In the genomic region with DNA sequence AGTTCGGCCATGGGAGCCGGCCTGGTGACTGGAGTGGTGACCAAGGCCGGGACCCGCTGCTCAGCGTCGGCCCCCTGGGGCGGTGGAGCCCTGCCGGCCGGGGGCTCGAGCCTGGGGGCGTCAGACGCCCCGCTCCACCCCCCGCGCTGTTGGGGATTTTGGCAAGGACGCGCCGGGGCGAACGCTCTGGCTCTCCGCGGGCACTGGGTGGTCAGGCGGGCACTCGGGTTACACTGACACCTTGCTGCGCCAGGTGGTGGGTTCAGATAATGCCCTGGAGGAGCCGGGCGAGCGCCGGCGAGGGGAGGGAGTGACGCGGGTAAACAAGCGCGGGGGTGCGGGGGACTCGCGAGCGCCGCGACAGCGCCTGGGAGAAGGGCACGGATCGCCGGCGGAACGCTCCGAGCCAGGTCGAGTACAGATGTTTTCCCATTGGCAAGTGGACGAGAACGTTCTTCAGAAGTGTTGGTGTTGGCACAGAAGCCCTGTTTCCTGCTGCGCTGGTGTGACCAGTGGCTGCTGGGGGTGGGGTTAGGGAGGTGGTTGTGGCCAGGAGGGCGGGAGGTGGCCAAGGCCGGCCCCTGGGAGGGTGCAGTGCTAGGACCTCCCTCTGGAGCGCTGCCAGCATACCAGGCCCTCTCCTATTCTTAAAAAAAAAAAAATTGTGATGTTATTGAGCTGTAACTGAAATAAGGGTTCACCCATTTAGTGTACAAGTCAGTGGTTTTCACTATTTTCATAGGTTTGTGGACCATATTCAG, we compare ENCODE assay signal across 8 cellular contexts. TPM values are rescaled to one million over a fixed set of nuclear protein-coding genes. Genes with fewer than 3 reads are reported as not detected.
DNase-seq lines count a peak whose midpoint lies in the region; ATAC-seq lines count a peak whose summit lies in the region.

No MANE protein-coding gene starts in this region.

- peak overlapping the region; percentile 96 to 99 (median 97) for H3K27ac Mint-ChIP-seq in CD4-positive, alpha-beta memory T cell

- peaks cover 28 to 73% (median 46%) of the 10 kb centered on the region in 4 donors for H3K4me1 Mint-ChIP-seq in CD4-positive, alpha-beta memory T cell

- no peaks in the 10 kb centered on the region for H3K27me3 ChIP-seq in CD4-positive, alpha-beta memory T cell (ENCODE audit: insufficient read depth, low read length)
- no peaks in the 10 kb centered on the region for H3K27me3 ChIP-seq in NT2/D1 (ENCODE audit: insufficient read depth, insufficient read length)

- H3K9ac ChIP-seq in NT2/D1 (ENCODE audit: insufficient read length, low read depth): peak overlapping the region; percentile 95

- H3K9me3 Mint-ChIP-seq in CD4-positive, alpha-beta memory T cell: peaks cover 0 to 5% (median 0%) of the 10 kb centered on the region in 8 donors

- H3K27ac ChIP-seq in CD4-positive, alpha-beta memory T cell (ENCODE audit: low read depth, low read length): peak overlapping the region; percentile 99

- CTCF ChIA-PET in CD4-positive, alpha-beta memory T cell (lab: Charles Lee; ENCODE audit: partially characterized antibody): interaction anchor here (1.0 to 2.1 kb wide), 7 partner anchors 13 to 25 kb away, joined by 3 to 15 read pairs (median 3); no protein-coding TSS in a partner anchor

- H3K36me3 ChIP-seq in CD4-positive, alpha-beta memory T cell (ENCODE audit: insufficient read depth, low read length): peaks cover 37% of the 10 kb centered on the region
- peaks cover 40% of the 10 kb centered on the region for H3K36me3 ChIP-seq in NT2/D1 (ENCODE audit: insufficient read depth, insufficient read length, low read length)

- peaks cover 18 to 48% of the 10 kb centered on the region in 2 donors for H3K36me3 Mint-ChIP-seq in CD4-positive, alpha-beta memory T cell

- H3K4me3 ChIP-seq in CD4-positive, alpha-beta memory T cell (ENCODE audit: low read length in 2 of 2): peak overlapping the region; percentile 50 to 83
- peak overlapping the region; percentile 82 for H3K4me3 ChIP-seq in NT2/D1 (ENCODE audit: insufficient read length, low read depth)

- H3K4me3 Mint-ChIP-seq in CD4-positive, alpha-beta memory T cell: peak overlapping the region; percentile 93 to 98 (median 96)

- peaks cover 0 to 1% of the 10 kb centered on the region in 2 donors for H3K27me3 Mint-ChIP-seq in CD4-positive, alpha-beta memory T cell

- peak; percentile 89 to 92 (median 90) for DNase-seq in CD4-positive, alpha-beta memory T cell
- no peak for DNase-seq in NT2/D1 (ENCODE audit: low read depth, low spot score)
- DNase-seq in activated T-cell treated with anti-CD3 and anti-CD28 coated beads for 1 hour (ENCODE audit: low read depth): peak; percentile 76
- peak; percentile 99 for DNase-seq in epidermal melanocyte (ENCODE audit: insufficient read length, low spot score)
- DNase-seq in middle frontal gyrus (ENCODE audit: extremely low spot score, low spot score): peak; percentile 72
- DNase-seq in stimulated activated CD8-positive, alpha-beta memory T cell treated with anti-CD3 and anti-CD28 coated beads, Interleukin-15, amount 100 ng/mL, for 48 hours (ENCODE audit: low read depth in 2 of 2): peak; percentile 75 to 78

- H3K9me3 ChIP-seq in CD4-positive, alpha-beta memory T cell (ENCODE audit: control insufficient read depth in 1 of 2, low read length in 2 of 2): no peaks in the 10 kb centered on the region
- H3K9me3 ChIP-seq in NT2/D1 (ENCODE audit: insufficient read depth, low read length): no peaks in the 10 kb centered on the region

- peaks cover 52% of the 10 kb centered on the region for H3K4me1 ChIP-seq in CD4-positive, alpha-beta memory T cell (ENCODE audit: insufficient read depth, low read length)
- H3K4me1 ChIP-seq in NT2/D1 (ENCODE audit: insufficient read depth, insufficient read length): peaks cover 29% of the 10 kb centered on the region

- POLR2A ChIA-PET in CD4-positive, alpha-beta memory T cell (lab: Charles Lee; ENCODE audit: partially characterized antibody): interaction anchor here (0.5 to 7.5 kb wide), 21 partner anchors 10 to 271 kb away, joined by 3 to 159 read pairs (median 6); partner anchors contain the start of genes HNRNPH1, LTC4S, MAML1 and MGAT4B

- ATAC-seq in GM19397 (IDR thresholded peaks at IDR 0.05; ENCODE audit: unreplicated experiment): peak; percentile 44
- peak; percentile 40 for ATAC-seq in HG03571 (IDR thresholded peaks at IDR 0.05; ENCODE audit: unreplicated experiment)

- intact Hi-C loops in CD4-positive, alpha-beta memory T cell (cut with micrococcal nuclease): loop anchor here (1.0 to 2.0 kb wide), 2 partner anchors 15 to 123 kb away; partner anchors contain the start of genes CANX and MGAT4B

RNA-seq across cellular contexts. Expression of gene SQSTM1, which starts 0.8 kb away (rescaled TPM):
- total RNA-seq in CD4-positive, alpha-beta memory T cell: 100 to 1,000 TPM; 300 to 303 TPM
- polyA plus RNA-seq in CD4-positive, alpha-beta memory T cell: 100 to 1,000 TPM; 188 to 212 TPM

RNA-seq across cellular contexts. Expression of gene MGAT4B, which starts 14.8 kb away (rescaled TPM):
- 100 to 1,000 TPM; 119 to 121 TPM for total RNA-seq in CD4-positive, alpha-beta memory T cell
- polyA plus RNA-seq in CD4-positive, alpha-beta memory T cell: 10 to 100 TPM in 1 of 2 donors, 1 to 10 TPM in 1; 8.3 to 24.3 TPM

RNA-seq across cellular contexts. Expression of gene LTC4S, which starts 27.7 kb away (rescaled TPM):
- total RNA-seq in CD4-positive, alpha-beta memory T cell: 1 to 10 TPM; 5.1 to 8.1 TPM
- polyA plus RNA-seq in CD4-positive, alpha-beta memory T cell: 1 to 10 TPM; 4.2 to 9.4 TPM

RNA-seq across cellular contexts. Expression of gene MRNIP, which starts 37.1 kb away (rescaled TPM):
- 100 to 1,000 TPM; 125 to 129 TPM for total RNA-seq in CD4-positive, alpha-beta memory T cell
- polyA plus RNA-seq in CD4-positive, alpha-beta memory T cell: 10 to 100 TPM; 11.4 to 17.2 TPM
